31 cellular contexts compared by ENCODE assay signal in genomic region chr20:48058611-48059559, GRCh38.
"Had no signal": no experiment of that assay in that cellular context is flagged by ENCODE, and none has a peak within 500 bp of the region (broad histone marks: within the 10 kb centered on the region; RNA-seq: fewer than 3 reads in every experiment).

No MANE protein-coding gene starts in this region.

- H3K4me1 Mint-ChIP-seq: naive thymus-derived CD8-positive, alpha-beta T cell; stimulated activated memory B cell treated with anti-CD40 and anti-IgM and Interleukin-4, amounts not matched to agents 10 μg/mL and 1 μg/mL and 100 μg/mL, for 72 hours; stimulated activated naive CD8-positive, alpha-beta T cell treated with anti-CD3 and anti-CD28 coated beads, Interleukin-15, amount 100 ng/mL, for 72 hours had no signal

- H3K4me1 ChIP-seq: parathyroid adenoma, psoas muscle, spleen, suprapubic skin, testis, tibial artery, transverse colon, upper lobe of right lung, uterus had no signal

- ATAC-seq: naive thymus-derived CD8-positive, alpha-beta T cell; psoas muscle; right cardiac atrium; sciatic nerve; stimulated activated memory B cell treated with anti-CD40 and anti-IgM and Interleukin-4, amounts not matched to agents 10 μg/mL and 1 μg/mL and 100 μg/mL, for 72 hours; stimulated activated naive CD8-positive, alpha-beta T cell treated with anti-CD3 and anti-CD28 coated beads, Interleukin-15, amount 100 ng/mL, for 72 hours; stimulated activated naive CD8-positive, alpha-beta T cell treated with anti-CD3 and anti-CD28 coated beads, Interleukin-15, Interleukin-2, amounts not matched to agents 100 U/mL and 50 U/mL, for 24 hours; upper lobe of right lung had no signal

- H3K36me3 ChIP-seq: neural progenitor cell, ovary, spleen, suprapubic skin, tibial artery, transverse colon, upper lobe of right lung, uterus had no signal

- H3K36me3 Mint-ChIP-seq: stimulated activated memory B cell treated with anti-CD40 and anti-IgM and Interleukin-4, amounts not matched to agents 10 μg/mL and 1 μg/mL and 100 μg/mL, for 72 hours; type B pancreatic cell had no signal

- H3K27ac ChIP-seq: neural progenitor cell, ovary, parathyroid adenoma, psoas muscle, skin epidermis, spleen, suprapubic skin, testis, tibial artery, transverse colon, upper lobe of right lung, uterus had no signal

- H3K4me3 Mint-ChIP-seq: naive thymus-derived CD8-positive, alpha-beta T cell; nephron; neural progenitor cell; stimulated activated memory B cell treated with anti-CD40 and anti-IgM and Interleukin-4, amounts not matched to agents 10 μg/mL and 1 μg/mL and 100 μg/mL, for 72 hours; stimulated activated naive CD8-positive, alpha-beta T cell treated with anti-CD3 and anti-CD28 coated beads, Interleukin-15, amount 100 ng/mL, for 72 hours; type B pancreatic cell had no signal

- H3K27ac Mint-ChIP-seq: naive thymus-derived CD8-positive, alpha-beta T cell; nephron; neural progenitor cell; progenitor cell of endocrine pancreas; stimulated activated memory B cell treated with anti-CD40 and anti-IgM and Interleukin-4, amounts not matched to agents 10 μg/mL and 1 μg/mL and 100 μg/mL, for 72 hours; stimulated activated naive CD8-positive, alpha-beta T cell treated with anti-CD3 and anti-CD28 coated beads, Interleukin-15, amount 100 ng/mL, for 72 hours; type B pancreatic cell had no signal

- H3K9me3 Mint-ChIP-seq: stimulated activated naive CD8-positive, alpha-beta T cell treated with anti-CD3 and anti-CD28 coated beads, Interleukin-15, amount 100 ng/mL, for 72 hours had no signal

- H3K27me3 ChIP-seq: neural progenitor cell, ovary, testis, transverse colon, upper lobe of right lung, uterus had no signal

- H3K4me3 ChIP-seq: neural progenitor cell, ovary, psoas muscle, skin epidermis, smooth muscle cell, spleen, suprapubic skin, testis, tibial artery, transverse colon, upper lobe of right lung, uterus had no signal

- H3K9me3 ChIP-seq: ovary, psoas muscle, suprapubic skin, testis, transverse colon, upper lobe of right lung, uterus had no signal

- H3K27me3 Mint-ChIP-seq: progenitor cell of endocrine pancreas; stimulated activated naive CD8-positive, alpha-beta T cell treated with anti-CD3 and anti-CD28 coated beads, Interleukin-15, amount 100 ng/mL, for 72 hours had no signal

- DNase-seq: naive thymus-derived CD8-positive, alpha-beta T cell; occipital lobe; ovary; posterior cingulate gyrus; psoas muscle; right cardiac atrium; spleen; stimulated activated CD4-positive, alpha-beta T cell treated with anti-CD3 and anti-CD28 coated beads, Interleukin-12 subunit alpha, Interleukin-12 subunit beta, amount 100 ng/mL, for 4 hours; stimulated activated CD4-positive, alpha-beta T cell treated with anti-CD3 and anti-CD28 coated beads, Interleukin-1b, Interleukin-23, amount 100 ng/mL, for 48 hours; stimulated activated CD4-positive, alpha-beta T cell treated with anti-CD3 and anti-CD28 coated beads, Interleukin-4, amount 100 ng/mL, for 1 hour; stimulated activated CD4-positive, alpha-beta T cell treated with anti-CD3 and anti-CD28 coated beads, Interleukin-4, amount 100 ng/mL, for 4 hours; stimulated activated CD8-positive, alpha-beta memory T cell treated with anti-CD3 and anti-CD28 coated beads, Interleukin-4, amount 100 ng/mL, for 48 hours; stimulated activated naive CD4-positive, alpha-beta T cell; stimulated activated naive CD8-positive, alpha-beta T cell treated with anti-CD3 and anti-CD28 coated beads, Interleukin-15, amount 100 ng/mL, for 72 hours; stimulated activated naive CD8-positive, alpha-beta T cell treated with anti-CD3 and anti-CD28 coated beads, Interleukin-15, Interleukin-2, amounts not matched to agents 100 U/mL and 50 U/mL, for 24 hours; substantia nigra; testis; tibial artery; transverse colon; upper lobe of right lung; uterus had no signal

- H3K4me2 ChIP-seq: neural progenitor cell, smooth muscle cell had no signal
